Comparison of ENCODE assay signal across 16 cellular contexts in the genomic region with DNA sequence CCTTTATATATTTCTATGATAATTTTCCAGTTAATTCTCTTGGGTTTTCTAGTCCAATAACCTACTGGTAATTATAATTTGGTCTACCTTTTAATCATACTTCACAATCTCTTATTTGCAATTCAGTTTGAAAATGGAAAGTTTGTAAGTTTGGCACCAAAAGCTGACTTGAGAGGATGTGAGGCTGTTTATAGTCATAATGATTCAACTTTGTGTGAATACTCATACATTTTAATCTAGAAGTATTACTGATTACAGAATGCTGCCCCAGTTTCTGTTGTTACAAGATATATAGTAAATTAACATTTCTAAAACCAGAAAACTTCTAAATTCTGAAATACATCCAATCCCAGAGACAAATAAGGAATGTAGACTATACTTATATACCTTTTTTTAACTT.
"Had no signal": no experiment of that assay in that cellular context is flagged by ENCODE, and none has a peak within 500 bp of the region (broad histone marks: within the 10 kb centered on the region; RNA-seq: fewer than 3 reads in every experiment).

No MANE protein-coding gene starts in this region.

- H3K9me3 ChIP-seq: colonic mucosa, mucosa of descending colon had no signal

- H3K27ac ChIP-seq: cardiac muscle cell, colonic mucosa had no signal

- H3K4me1 ChIP-seq: colonic mucosa had no signal

- H3K4me3 ChIP-seq: cardiac muscle cell, colonic mucosa, mucosa of descending colon had no signal

- H3K36me3 ChIP-seq: cardiac muscle cell, colonic mucosa had no signal

- H3K4me3 Mint-ChIP-seq: activated B cell treated with CpG ODN at 0.5 μM for 24 hours; immature natural killer cell; naive thymus-derived CD8-positive, alpha-beta T cell; stimulated activated naive B cell treated with anti-CD40 and anti-IgM and Interleukin-4, amounts not matched to agents 10 μg/mL and 1 μg/mL and 100 μg/mL, for 72 hours; T-helper 1 cell treated with Interleukin-12 subunit alpha and Interleukin-12 subunit beta and Interleukin-4 antibody, amounts not matched to agents 30 μg/mL and 1 μg/mL, for 36 hours had no signal

- H3K27me3 ChIP-seq: cardiac muscle cell, colonic mucosa had no signal

- DNase-seq: activated B cell treated with CpG ODN at 0.5 μM for 24 hours; activated effector memory CD4-positive, alpha-beta T cell treated with Interleukin-2 at 50 U/mL for 16 hours; colonic mucosa; effector CD4-positive, alpha-beta T cell; glutamatergic neuron; immature natural killer cell; mucosa of descending colon; naive thymus-derived CD8-positive, alpha-beta T cell; right cardiac atrium; stimulated activated naive B cell treated with anti-CD40 and anti-IgM and Interleukin-4, amounts not matched to agents 10 μg/mL and 1 μg/mL and 100 μg/mL, for 72 hours; substantia nigra; trophoblast cell had no signal

- H3K27ac Mint-ChIP-seq: activated B cell treated with CpG ODN at 0.5 μM for 24 hours; activated naive CD4-positive, alpha-beta T cell treated with anti-CD3 and anti-CD28 coated beads, Interleukin-2, amount 50 U/mL, for 72 hours; immature natural killer cell; naive thymus-derived CD8-positive, alpha-beta T cell; progenitor cell of endocrine pancreas; stimulated activated naive B cell treated with anti-CD40 and anti-IgM and Interleukin-4, amounts not matched to agents 10 μg/mL and 1 μg/mL and 100 μg/mL, for 72 hours; T-helper 1 cell treated with Interleukin-12 subunit alpha and Interleukin-12 subunit beta and Interleukin-4 antibody, amounts not matched to agents 30 μg/mL and 1 μg/mL, for 36 hours had no signal

- H3K9me3 Mint-ChIP-seq: activated B cell treated with CpG ODN at 0.5 μM for 24 hours had no signal

- H3K27me3 Mint-ChIP-seq: activated B cell treated with CpG ODN at 0.5 μM for 24 hours; naive thymus-derived CD8-positive, alpha-beta T cell; progenitor cell of endocrine pancreas; stimulated activated naive B cell treated with anti-CD40 and anti-IgM and Interleukin-4, amounts not matched to agents 10 μg/mL and 1 μg/mL and 100 μg/mL, for 72 hours had no signal

- ATAC-seq: mucosa of descending colon; naive thymus-derived CD8-positive, alpha-beta T cell; right cardiac atrium; stimulated activated naive B cell treated with anti-CD40 and anti-IgM and Interleukin-4, amounts not matched to agents 10 μg/mL and 1 μg/mL and 100 μg/mL, for 72 hours had no signal
